In genomic region chr2:4353668-4354067, GRCh38 we compare ENCODE assay signal across 29 cellular contexts.
"Had no signal": no experiment of that assay in that cellular context is flagged by ENCODE, and none has a peak within 500 bp of the region (broad histone marks: within the 10 kb centered on the region; RNA-seq: fewer than 3 reads in every experiment).

No MANE protein-coding gene starts in this region.

- H2AFZ ChIP-seq: neural progenitor cell, parathyroid adenoma had no signal

- DNase-seq: natural killer cell; occipital lobe; ovary; posterior cingulate gyrus; psoas muscle; right cardiac atrium; stimulated activated CD4-positive, alpha-beta T cell treated with anti-CD3 and anti-CD28 coated beads, Interleukin-15, amount 100 ng/mL, for 24 hours; stimulated activated CD4-positive, alpha-beta T cell treated with anti-CD3 and anti-CD28 coated beads, Interleukin-2, amount 100 ng/mL, for 24 hours; stimulated activated CD4-positive, alpha-beta T cell treated with anti-CD3 and anti-CD28 coated beads, Interleukin-2, amount 100 ng/mL, for 48 hours; stimulated activated CD4-positive, alpha-beta T cell treated with anti-CD3 and anti-CD28 coated beads, Interleukin-4, amount 100 ng/mL, for 24 hours; stimulated activated naive B cell treated with anti-CD40 and anti-IgM and Interleukin-4, amounts not matched to agents 10 μg/mL and 1 μg/mL and 100 μg/mL, for 72 hours; stimulated activated naive CD4-positive, alpha-beta T cell treated with Interleukin-2 at 50 U/mL for 16 hours; stomach; thyroid gland; trophoblast cell; upper lobe of left lung had no signal

- H3K36me3 Mint-ChIP-seq: natural killer cell; neural progenitor cell; stimulated activated effector memory CD8-positive, alpha-beta T cell treated with anti-CD3 and anti-CD28 coated beads, Interleukin-12 subunit alpha, Interleukin-12 subunit beta, amount 100 ng/mL, for 72 hours; stimulated activated naive B cell treated with anti-CD40 and anti-IgM and Interleukin-4, amounts not matched to agents 10 μg/mL and 1 μg/mL and 100 μg/mL, for 72 hours had no signal

- ATAC-seq: natural killer cell; psoas muscle; right cardiac atrium; sciatic nerve; stimulated activated effector memory CD8-positive, alpha-beta T cell treated with anti-CD3 and anti-CD28 coated beads, Interleukin-12 subunit alpha, Interleukin-12 subunit beta, amount 100 ng/mL, for 72 hours; stimulated activated naive B cell treated with anti-CD40 and anti-IgM and Interleukin-4, amounts not matched to agents 10 μg/mL and 1 μg/mL and 100 μg/mL, for 72 hours had no signal

- H3K4me3 ChIP-seq: neural progenitor cell, ovary, psoas muscle, skin epidermis, smooth muscle cell, stomach, thoracic aorta, thyroid gland, tibial nerve, upper lobe of left lung, vagina had no signal

- FAIRE-seq: urothelium cell line had no signal

- H3K27me3 ChIP-seq: neural progenitor cell, ovary, stomach, thyroid gland, tibial nerve, upper lobe of left lung, vagina had no signal

- H3K4me1 Mint-ChIP-seq: natural killer cell; stimulated activated effector memory CD8-positive, alpha-beta T cell treated with anti-CD3 and anti-CD28 coated beads, Interleukin-12 subunit alpha, Interleukin-12 subunit beta, amount 100 ng/mL, for 72 hours had no signal

- H3K9me3 ChIP-seq: ovary, psoas muscle, thoracic aorta, thyroid gland, tibial nerve, upper lobe of left lung, vagina had no signal

- H3K4me2 ChIP-seq: neural progenitor cell, smooth muscle cell had no signal

- H3K9me3 Mint-ChIP-seq: neural progenitor cell; stimulated activated naive B cell treated with anti-CD40 and anti-IgM and Interleukin-4, amounts not matched to agents 10 μg/mL and 1 μg/mL and 100 μg/mL, for 72 hours had no signal

- H3K27ac ChIP-seq: neural progenitor cell, ovary, parathyroid adenoma, psoas muscle, skin epidermis, stomach, thoracic aorta, thyroid gland, tibial nerve, upper lobe of left lung, vagina had no signal

- H3K9ac ChIP-seq: neural progenitor cell, parathyroid adenoma had no signal

- H3K4me1 ChIP-seq: parathyroid adenoma, psoas muscle, stomach, thyroid gland, tibial nerve, upper lobe of left lung, vagina had no signal

- H3K79me2 ChIP-seq: parathyroid adenoma had no signal

- H3K4me3 Mint-ChIP-seq: natural killer cell; nephron; neural progenitor cell; stimulated activated effector memory CD8-positive, alpha-beta T cell treated with anti-CD3 and anti-CD28 coated beads, Interleukin-12 subunit alpha, Interleukin-12 subunit beta, amount 100 ng/mL, for 72 hours; stimulated activated naive B cell treated with anti-CD40 and anti-IgM and Interleukin-4, amounts not matched to agents 10 μg/mL and 1 μg/mL and 100 μg/mL, for 72 hours; stimulated activated naive CD8-positive, alpha-beta T cell treated with anti-CD3 and anti-CD28 coated beads, Interleukin-15, Interleukin-2, amounts not matched to agents 100 ng/mL and 50 ng/mL, for 24 hours had no signal

- H3K27me3 Mint-ChIP-seq: progenitor cell of endocrine pancreas; stimulated activated naive B cell treated with anti-CD40 and anti-IgM and Interleukin-4, amounts not matched to agents 10 μg/mL and 1 μg/mL and 100 μg/mL, for 72 hours; stimulated activated naive CD8-positive, alpha-beta T cell treated with anti-CD3 and anti-CD28 coated beads, Interleukin-15, Interleukin-2, amounts not matched to agents 100 ng/mL and 50 ng/mL, for 24 hours had no signal

- H3K27ac Mint-ChIP-seq: natural killer cell; nephron; neural progenitor cell; progenitor cell of endocrine pancreas; stimulated activated effector memory CD8-positive, alpha-beta T cell treated with anti-CD3 and anti-CD28 coated beads, Interleukin-12 subunit alpha, Interleukin-12 subunit beta, amount 100 ng/mL, for 72 hours; stimulated activated naive B cell treated with anti-CD40 and anti-IgM and Interleukin-4, amounts not matched to agents 10 μg/mL and 1 μg/mL and 100 μg/mL, for 72 hours; stimulated activated naive CD8-positive, alpha-beta T cell treated with anti-CD3 and anti-CD28 coated beads, Interleukin-15, Interleukin-2, amounts not matched to agents 100 ng/mL and 50 ng/mL, for 24 hours had no signal

- H3K36me3 ChIP-seq: neural progenitor cell, ovary, stomach, thoracic aorta, thyroid gland, tibial nerve, upper lobe of left lung, vagina had no signal
